35 cellular contexts compared by ENCODE assay signal in the genomic region with DNA sequence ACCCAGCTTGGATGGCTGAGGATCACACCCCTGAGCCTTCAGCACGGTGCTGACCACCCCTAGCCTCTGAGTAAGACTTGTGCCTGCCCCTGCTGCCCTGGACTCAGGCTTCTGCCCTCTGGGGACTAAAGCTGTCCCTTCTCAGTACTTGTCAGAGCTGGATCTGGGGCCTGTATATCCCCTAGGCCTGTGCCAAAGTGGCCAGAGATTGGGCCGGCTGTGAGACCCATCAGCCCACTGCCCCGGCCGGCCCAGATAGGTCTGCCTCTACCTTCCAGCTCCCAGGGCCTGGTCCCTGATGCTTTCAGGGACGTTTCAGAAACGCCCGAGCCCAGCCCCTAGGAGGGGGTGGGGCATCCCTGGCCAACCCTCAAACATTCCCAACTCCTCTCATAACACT.
"Had no signal": no experiment of that assay in that cellular context is flagged by ENCODE, and none has a peak within 500 bp of the region (broad histone marks: within the 10 kb centered on the region; RNA-seq: fewer than 3 reads in every experiment).

No MANE protein-coding gene starts in this region.

- H3K27me3 ChIP-seq: adrenal gland, body of pancreas, brain microvascular endothelial cell, breast epithelium had no signal

- ATAC-seq: activated CD8-positive, alpha-beta T cell treated with anti-CD3 and anti-CD28 coated beads for 36 hours; activated naive CD4-positive, alpha-beta T cell treated with anti-CD3 and anti-CD28 coated beads, Interleukin-2, amount 50 U/mL, for 72 hours; activated T-cell treated with anti-CD3 and anti-CD28 coated beads, Interleukin-2, amount 50 U/mL, for 4 hours; activated T-cell treated with anti-CD3 and anti-CD28 coated beads, Interleukin-2, amount 50 U/mL, for 72 hours; activated T-helper 17 cell treated with anti-CD3 and anti-CD28 coated beads, Interleukin-2, amount 50 U/mL, for 72 hours; body of pancreas had no signal

- H3K36me3 ChIP-seq: adrenal gland, brain microvascular endothelial cell, breast epithelium had no signal

- H3K4me1 ChIP-seq: body of pancreas, breast epithelium had no signal

- H3K9me3 Mint-ChIP-seq: activated B cell treated with CpG ODN at 0.5 μM for 24 hours; activated CD4-positive, alpha-beta memory T cell treated with anti-CD3 and anti-CD28 coated beads for 36 hours; activated CD8-positive, alpha-beta T cell treated with anti-CD3 and anti-CD28 coated beads for 36 hours; activated naive CD4-positive, alpha-beta T cell treated with anti-CD3 and anti-CD28 coated beads for 36 hours; activated naive CD4-positive, alpha-beta T cell treated with anti-CD3 and anti-CD28 coated beads, Interleukin-2, amount 50 U/mL, for 72 hours; activated naive CD8-positive, alpha-beta T cell treated with anti-CD3 and anti-CD28 coated beads for 36 hours; activated T-cell treated with anti-CD3 and anti-CD28 coated beads, Interleukin-2, amount 50 U/mL, for 4 hours; activated T-cell treated with anti-CD3 and anti-CD28 coated beads, Interleukin-2, amount 50 U/mL, for 72 hours; activated T-helper 1 cell treated with anti-CD3 and anti-CD28 coated beads, Interleukin-12 subunit alpha, Interleukin-12 subunit beta, Interleukin-2, Interleukin-4 antibody, amounts not matched to agents 30 ng/mL and 10 ng/mL and 1 ng/mL, durations not matched to agents 14 hours and 24 hours and 36 hours; activated T-helper 17 cell treated with anti-CD3 and anti-CD28 coated beads, Interleukin-2, amount 50 U/mL, for 72 hours; T-helper 2 cell treated with Interferon-gamma antibody and Interleukin-4, amounts not matched to agents 5 μg/mL and 100 μg/mL, for 36 hours had no signal

- H3K27me3 Mint-ChIP-seq: activated B cell treated with CpG ODN at 0.5 μM for 24 hours; activated CD4-positive, alpha-beta memory T cell treated with anti-CD3 and anti-CD28 coated beads for 36 hours; activated CD4-positive, alpha-beta T cell treated with anti-CD3 and anti-CD28 coated beads, Interleukin-2, amount 10 ng/mL, durations not matched to agents 24 days and 14 days; activated CD8-positive, alpha-beta T cell treated with anti-CD3 and anti-CD28 coated beads for 36 hours; activated naive CD8-positive, alpha-beta T cell treated with anti-CD3 and anti-CD28 coated beads for 36 hours; activated T-helper 17 cell treated with anti-CD3 and anti-CD28 coated beads, Interleukin-2, amount 50 U/mL, for 72 hours had no signal

- H3K4me3 Mint-ChIP-seq: activated B cell treated with CpG ODN at 0.5 μM for 24 hours; activated CD4-positive, alpha-beta memory T cell treated with anti-CD3 and anti-CD28 coated beads for 36 hours; activated CD4-positive, alpha-beta T cell treated with anti-CD3 and anti-CD28 coated beads, Interleukin-2, amount 10 ng/mL, durations not matched to agents 24 days and 14 days; activated CD8-positive, alpha-beta T cell treated with anti-CD3 and anti-CD28 coated beads for 36 hours; activated naive CD4-positive, alpha-beta T cell treated with anti-CD3 and anti-CD28 coated beads for 36 hours; activated naive CD8-positive, alpha-beta T cell treated with anti-CD3 and anti-CD28 coated beads for 36 hours; activated T-cell treated with anti-CD3 and anti-CD28 coated beads, Interleukin-2, amount 50 U/mL, for 4 hours; activated T-cell treated with anti-CD3 and anti-CD28 coated beads, Interleukin-2, amount 50 U/mL, for 72 hours; activated T-helper 1 cell treated with anti-CD3 and anti-CD28 coated beads, Interleukin-12 subunit alpha, Interleukin-12 subunit beta, Interleukin-2, Interleukin-4 antibody, amounts not matched to agents 30 ng/mL and 10 ng/mL and 1 ng/mL, durations not matched to agents 14 hours and 24 hours and 36 hours; activated T-helper 17 cell treated with anti-CD3 and anti-CD28 coated beads, Interleukin-2, amount 50 U/mL, for 72 hours; T-helper 1 cell treated with Interleukin-12 subunit alpha and Interleukin-12 subunit beta and Interleukin-4 antibody, amounts not matched to agents 30 μg/mL and 1 μg/mL, for 36 hours; T-helper 2 cell treated with Interferon-gamma antibody and Interleukin-4, amounts not matched to agents 5 μg/mL and 100 μg/mL, for 36 hours had no signal

- H3K27ac Mint-ChIP-seq: activated B cell treated with CpG ODN at 0.5 μM for 24 hours; activated CD4-positive, alpha-beta memory T cell treated with anti-CD3 and anti-CD28 coated beads for 36 hours; activated CD4-positive, alpha-beta T cell treated with anti-CD3 and anti-CD28 coated beads, Interleukin-2, amount 10 ng/mL, durations not matched to agents 24 days and 14 days; activated CD8-positive, alpha-beta T cell treated with anti-CD3 and anti-CD28 coated beads for 36 hours; activated naive CD4-positive, alpha-beta T cell treated with anti-CD3 and anti-CD28 coated beads for 36 hours; activated naive CD4-positive, alpha-beta T cell treated with anti-CD3 and anti-CD28 coated beads, Interleukin-2, amount 50 U/mL, for 72 hours; activated naive CD8-positive, alpha-beta T cell treated with anti-CD3 and anti-CD28 coated beads for 36 hours; activated T-cell treated with anti-CD3 and anti-CD28 coated beads, Interleukin-2, amount 50 U/mL, for 72 hours; activated T-helper 1 cell treated with anti-CD3 and anti-CD28 coated beads, Interleukin-12 subunit alpha, Interleukin-12 subunit beta, Interleukin-2, Interleukin-4 antibody, amounts not matched to agents 30 ng/mL and 10 ng/mL and 1 ng/mL, durations not matched to agents 14 hours and 24 hours and 36 hours; activated T-helper 17 cell treated with anti-CD3 and anti-CD28 coated beads, Interleukin-2, amount 50 U/mL, for 72 hours; T-helper 1 cell treated with Interleukin-12 subunit alpha and Interleukin-12 subunit beta and Interleukin-4 antibody, amounts not matched to agents 30 μg/mL and 1 μg/mL, for 36 hours; T-helper 2 cell treated with Interferon-gamma antibody and Interleukin-4, amounts not matched to agents 5 μg/mL and 100 μg/mL, for 36 hours had no signal

- H3K27ac ChIP-seq: adrenal gland, body of pancreas, brain microvascular endothelial cell, breast epithelium, VCaP had no signal

- H3K4me3 ChIP-seq: adrenal gland, body of pancreas, breast epithelium had no signal

- H3K9me3 ChIP-seq: adrenal gland, body of pancreas, breast epithelium had no signal

- DNase-seq: activated B cell treated with CpG ODN at 0.5 μM for 24 hours; activated CD4-positive, alpha-beta memory T cell treated with anti-CD3 and anti-CD28 coated beads for 36 hours; activated CD4-positive, alpha-beta T cell treated with anti-CD3 and anti-CD28 coated beads for 4 hours; activated CD4-positive, alpha-beta T cell treated with anti-CD3 and anti-CD28 coated beads, Interleukin-2, amount 10 ng/mL, durations not matched to agents 24 days and 14 days; activated CD4-positive, alpha-beta T cell treated with anti-CD3 and anti-CD28 coated beads, Interleukin-2, amount 50 U/mL, for 1 hour; activated CD4-positive, alpha-beta T cell treated with anti-CD3 and anti-CD28 coated beads, Interleukin-2, amount 50 U/mL, for 4 hours; activated CD4-positive, CD25-positive, alpha-beta regulatory T cell treated with anti-CD3 and anti-CD28 coated beads, Interleukin-2, amount 50 U/mL, for 72 hours; activated CD8-positive, alpha-beta memory T cell treated with anti-CD3 and anti-CD28 coated beads, Interleukin-2, amount 50 U/mL, for 4 hours; activated CD8-positive, alpha-beta T cell treated with anti-CD3 and anti-CD28 coated beads for 36 hours; activated effector memory CD4-positive, alpha-beta T cell treated with anti-CD3 and anti-CD28 coated beads, Interleukin-2, amount 50 U/mL, for 16 hours; activated gamma-delta T cell treated with Interleukin-2 at 50 U/mL for 16 hours; activated naive CD4-positive, alpha-beta T cell; activated naive CD4-positive, alpha-beta T cell treated with anti-CD3 and anti-CD28 coated beads for 36 hours; activated naive CD4-positive, alpha-beta T cell treated with anti-CD3 and anti-CD28 coated beads, Interleukin-2, amount 50 U/mL, for 16 hours; activated naive CD8-positive, alpha-beta T cell treated with anti-CD3 and anti-CD28 coated beads for 36 hours; activated T-cell treated with anti-CD3 and anti-CD28 coated beads for 4 hours; activated T-cell treated with anti-CD3 and anti-CD28 coated beads, Interleukin-2, amount 50 U/mL, for 1 hour; activated T-cell treated with anti-CD3 and anti-CD28 coated beads, Interleukin-2, amount 50 U/mL, for 4 hours; activated T-cell treated with anti-CD3 and anti-CD28 coated beads, Interleukin-2, amount 50 U/mL, for 72 hours; adrenal gland; amniotic stem cell; aorta; body of pancreas; brain microvascular endothelial cell; central memory CD4-positive, alpha-beta T cell; T-helper 1 cell; T-helper 2 cell; T-helper 9 cell had no signal
